8 cellular contexts compared by ENCODE assay signal in the genomic region with DNA sequence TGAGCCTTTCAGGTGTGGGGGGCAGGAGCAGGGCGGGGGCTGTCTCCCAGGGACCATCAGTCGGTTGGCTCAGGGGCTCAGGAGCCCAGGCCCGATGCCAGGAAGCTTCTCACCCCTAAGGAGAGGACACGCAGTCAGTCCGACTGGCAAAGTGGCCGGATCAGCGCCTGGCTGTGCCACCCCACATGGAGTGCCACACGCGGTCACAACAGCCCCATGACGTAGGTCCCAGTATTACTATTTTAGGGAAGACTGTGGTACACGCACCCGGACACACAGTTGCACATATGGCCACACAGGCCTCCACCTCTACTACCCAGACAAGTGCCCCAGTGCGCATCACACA. TPM values are rescaled to one million over a fixed set of nuclear protein-coding genes. Genes with fewer than 3 reads are reported as not detected.
DNase-seq lines count a peak whose midpoint lies in the region; ATAC-seq and TF ChIP-seq lines count a peak whose summit lies in the region.

No MANE protein-coding gene starts in this region.

- POLR2A ChIA-PET in Caco-2 (lab: Charles Lee) = no interaction called here

- CTCF ChIA-PET in Caco-2 (lab: Charles Lee) = no interaction called here

- no peaks in the 10 kb centered on the region for H3K79me2 ChIP-seq in MM.1S (ENCODE audit: low read length)

- H3K9ac ChIP-seq in MM.1S (ENCODE audit: low read length) = no peak overlapping the region

- peak overlapping the region; percentile 29 for H3K27ac Mint-ChIP-seq in Caco-2 (ENCODE audit: unreplicated experiment)
- peak overlapping the region in 1 of 2 donors; percentile 69 for H3K27ac Mint-ChIP-seq in natural killer cell treated with Interleukin-12 subunit alpha and Interleukin-12 subunit beta and Interleukin-15 and Interleukin-18, amount 100 ng/mL, for 72 hours

- DNase-seq in Caco-2 = no peak
- DNase-seq in MM.1S = no peak
- no peak for DNase-seq in effector memory CD4-positive, alpha-beta T cell
- no peak for DNase-seq in natural killer cell treated with Interleukin-12 subunit alpha and Interleukin-12 subunit beta and Interleukin-15 and Interleukin-18, amount 100 ng/mL, for 72 hours (ENCODE audit: low spot score)
- DNase-seq in GM20000 (ENCODE audit: low spot score) = no peak
- no peak for DNase-seq in NCI-H524 treated with DMSO at 0.1 percent for 48 hours (lab: John Stamatoyannopoulos, UW)
- no peak for DNase-seq in NCI-H1105 treated with DMSO at 0.1 percent for 48 hours (lab: John Stamatoyannopoulos, UW)
- DNase-seq in T-helper 9 cell = no peak

- no peaks in the 10 kb centered on the region for H3K27me3 ChIP-seq in Caco-2 (replicated peaks; ENCODE audit: control insufficient read depth, insufficient read depth, low read length)
- H3K27me3 ChIP-seq in MM.1S (replicated peaks; ENCODE audit: insufficient read depth, low read length) = peaks cover 52% of the 10 kb centered on the region
- H3K27me3 ChIP-seq in effector memory CD4-positive, alpha-beta T cell (replicated peaks; ENCODE audit: control insufficient read depth, insufficient read depth, low read length, poor library complexity, severe bottlenecking) = no peaks in the 10 kb centered on the region

- no peaks in the 10 kb centered on the region for H3K9me2 ChIP-seq in MM.1S (replicated peaks; ENCODE audit: insufficient read depth, low read length)

- H3K36me3 ChIP-seq in Caco-2 (ENCODE audit: control insufficient read depth, insufficient read depth, low read length) (no peaks in the 10 kb centered on the region), MM.1S (replicated peaks; ENCODE audit: insufficient read depth, low read length) (no peaks in the 10 kb centered on the region)
- H3K36me3 ChIP-seq in effector memory CD4-positive, alpha-beta T cell (ENCODE audit: control insufficient read depth, insufficient read depth, low read length) = no peaks in the 10 kb centered on the region

- H3K4me3 Mint-ChIP-seq in Caco-2 (ENCODE audit: unreplicated experiment) = peak overlapping the region; percentile 82
- H3K4me3 Mint-ChIP-seq in natural killer cell treated with Interleukin-12 subunit alpha and Interleukin-12 subunit beta and Interleukin-15 and Interleukin-18, amount 100 ng/mL, for 72 hours = peak overlapping the region; percentile 87

- 0 out of 2 replicates have a peak, but pooled peaks cover 3% of the 10 kb centered on the region for H3F3A ChIP-seq in MM.1S (ENCODE audit: insufficient read depth, low read length)

- H3K27me3 Mint-ChIP-seq in Caco-2 (ENCODE audit: insufficient read depth, unreplicated experiment) = no peaks in the 10 kb centered on the region
- no peaks in the 10 kb centered on the region for H3K27me3 Mint-ChIP-seq in natural killer cell treated with Interleukin-12 subunit alpha and Interleukin-12 subunit beta and Interleukin-15 and Interleukin-18, amount 100 ng/mL, for 72 hours

- TF ChIP-seq CTCF in Caco-2 (IDR thresholded peaks at IDR 0.05; ENCODE audit: insufficient read depth in 1 of 2, low read depth in 1 of 2, low read length in 1 of 2, severe bottlenecking in 1 of 2, unreplicated experiment in 1 of 2) = no peak
- no peak for TF ChIP-seq CTCF in MM.1S (IDR thresholded peaks at IDR 0.05; ENCODE audit: low read length)
- TF ChIP-seq CTCF in GM20000 (IDR thresholded peaks at IDR 0.05; ENCODE audit: extremely low read depth, missing control alignments) = no peak

- H3K9me3 ChIP-seq in Caco-2 (0 out of 2 replicates have a peak, but pooled peaks cover 4% of the 10 kb centered on the region), MM.1S (replicated peaks; ENCODE audit: insufficient read depth, low read length) (no peaks in the 10 kb centered on the region)
- no peaks in the 10 kb centered on the region for H3K9me3 ChIP-seq in effector memory CD4-positive, alpha-beta T cell (ENCODE audit: control insufficient read depth, low read length)

- H3K36me3 Mint-ChIP-seq in Caco-2 (ENCODE audit: insufficient read depth, unreplicated experiment) = no peaks in the 10 kb centered on the region
- no peaks in the 10 kb centered on the region for H3K36me3 Mint-ChIP-seq in natural killer cell treated with Interleukin-12 subunit alpha and Interleukin-12 subunit beta and Interleukin-15 and Interleukin-18, amount 100 ng/mL, for 72 hours

- H3K4me1 ChIP-seq in Caco-2 (peaks cover 26% of the 10 kb centered on the region), MM.1S (ENCODE audit: low read length) (peaks cover 5% of the 10 kb centered on the region; the same call in 1 of the 2 replicates)
- H3K4me1 ChIP-seq in effector memory CD4-positive, alpha-beta T cell (ENCODE audit: control insufficient read depth, insufficient read depth, low read length, poor library complexity, severe bottlenecking) = peaks cover 9% of the 10 kb centered on the region

- intact Hi-C loops in Caco-2 (cut with micrococcal nuclease; ENCODE audit: unreplicated experiment) = loop anchor here (5.0 to 10.0 kb wide), 2 partner anchors 41 to 358 kb away; no protein-coding TSS in a partner anchor

- peak overlapping the region; percentile 88 for H3K4me2 ChIP-seq in MM.1S (ENCODE audit: low read depth, low read length)

- H4K20me1 ChIP-seq in MM.1S (ENCODE audit: insufficient read depth, low read length) = no peaks in the 10 kb centered on the region

- no peak overlapping the region for H3K27ac ChIP-seq in MM.1S (ENCODE audit: low read length)
- H3K27ac ChIP-seq in effector memory CD4-positive, alpha-beta T cell (ENCODE audit: insufficient read depth, low read length, poor library complexity, severe bottlenecking) = no peak overlapping the region

- BruUV-seq in Caco-2 (replicated peaks; lab: Mats Ljungman, UMichigan) = no TSS peak

- peaks cover 6% of the 10 kb centered on the region for H3K4me1 Mint-ChIP-seq in Caco-2 (ENCODE audit: low read depth, unreplicated experiment)
- H3K4me1 Mint-ChIP-seq in natural killer cell treated with Interleukin-12 subunit alpha and Interleukin-12 subunit beta and Interleukin-15 and Interleukin-18, amount 100 ng/mL, for 72 hours (ENCODE audit: low read depth in 2 of 2) = peaks cover 3 to 5% of the 10 kb centered on the region in 2 donors

- peak overlapping the region; percentile 68 for H2AFZ ChIP-seq in MM.1S (ENCODE audit: low read length)

- H3K4me3 ChIP-seq in Caco-2 (ENCODE audit: low read depth, low read length) = peak overlapping the region; percentile 73
- H3K4me3 ChIP-seq in MM.1S (ENCODE audit: low read length) = peak overlapping the region; percentile 70
- peak overlapping the region; percentile 68 for H3K4me3 ChIP-seq in effector memory CD4-positive, alpha-beta T cell (ENCODE audit: insufficient read depth, low read depth, low read length, poor library complexity, severe bottlenecking)

- no peak for ATAC-seq in natural killer cell treated with Interleukin-12 subunit alpha and Interleukin-12 subunit beta and Interleukin-15 and Interleukin-18, amount 100 ng/mL, for 72 hours

- no peaks in the 10 kb centered on the region for H3K9me3 Mint-ChIP-seq in Caco-2 (ENCODE audit: unreplicated experiment)
- H3K9me3 Mint-ChIP-seq in natural killer cell treated with Interleukin-12 subunit alpha and Interleukin-12 subunit beta and Interleukin-15 and Interleukin-18, amount 100 ng/mL, for 72 hours = no peaks in the 10 kb centered on the region

RNA-seq across cellular contexts. Expression of a gene that starts 29.3 kb away (rescaled TPM):
- 30.0 and 37.7 TPM in 2 replicates for total RNA-seq in Caco-2 (2022)
- not detected for total RNA-seq in natural killer cell treated with Interleukin-12 subunit alpha and Interleukin-12 subunit beta and Interleukin-15 and Interleukin-18, amount 100 ng/mL, for 72 hours

Comparison
In these comparisons a context has a peak if more than half of its experiments do, and no peak if none do; other contexts are left out.
1. RNA of a gene that starts 29.3 kb away (total RNA-seq): 30.0 to 37.7 TPM in Caco-2; not detected in natural killer cell treated with Interleukin-12 subunit alpha and Interleukin-12 subunit beta and Interleukin-15 and Interleukin-18, amount 100 ng/mL, for 72 hours; every median in the first group is over 10 times any median in the second.
2. Peak in every context shown above with its lines, with median percentiles within 50 percentile points of each other: H3K4me3 ChIP-seq.